8 cellular contexts compared by ENCODE assay signal in the genomic region with DNA sequence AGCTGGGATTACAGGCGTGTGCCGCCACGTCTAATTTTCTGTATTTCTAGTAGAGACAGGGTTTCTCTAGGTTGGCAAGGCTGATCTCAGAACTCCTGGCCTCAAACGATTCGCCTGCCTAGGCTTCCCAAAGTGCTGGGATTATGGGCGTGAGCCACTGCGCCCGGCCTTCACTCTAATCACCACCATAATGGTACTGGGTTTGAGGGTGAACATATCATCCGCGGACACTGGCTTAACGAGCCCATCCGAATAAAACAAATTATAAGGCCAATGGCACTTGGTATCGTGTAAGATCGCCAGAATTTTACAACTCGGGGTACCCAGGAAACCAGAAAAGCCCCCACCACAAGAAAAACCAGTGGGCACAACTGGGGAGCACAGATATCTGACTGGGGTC. TPM values are rescaled to one million over a fixed set of nuclear protein-coding genes. Genes with fewer than 3 reads are reported as not detected.
DNase-seq lines count a peak whose midpoint lies in the region; ATAC-seq and TF ChIP-seq lines count a peak whose summit lies in the region.

No MANE protein-coding gene starts in this region.

- H3K4me1 ChIP-seq in HUES48 (ENCODE audit: control insufficient read depth, insufficient read depth, low read length) (no peaks in the 10 kb centered on the region), colonic mucosa (no peaks in the 10 kb centered on the region)

- H3K27ac ChIP-seq in HUES48 (ENCODE audit: low read depth, low read length) (peak overlapping the region; percentile 64), colonic mucosa (no peak overlapping the region)

- peaks cover 25% of the 10 kb centered on the region for H3K36me3 ChIP-seq in HUES48 (ENCODE audit: control insufficient read depth, insufficient read depth, low read length)
- H3K36me3 ChIP-seq in colonic mucosa: no peaks in the 10 kb centered on the region

- H3K9me3 ChIP-seq in HUES48 (ENCODE audit: control insufficient read depth, insufficient read depth, low read length): no peaks in the 10 kb centered on the region
- no peaks in the 10 kb centered on the region for H3K9me3 ChIP-seq in colonic mucosa

- H3K4me3 ChIP-seq in AG09309 (ENCODE audit: control insufficient read depth, low read depth, low read length) (peak overlapping the region; percentile 100), HUES48 (ENCODE audit: low read depth, low read length) (peak overlapping the region; percentile 99), colonic mucosa (peak overlapping the region; percentile 77)

- peak overlapping the region; percentile 81 for H3K9ac ChIP-seq in HUES48 (ENCODE audit: low read depth, low read length)
- peak overlapping the region; percentile 88 to 97 for H3K9ac ChIP-seq in colonic mucosa (ENCODE audit: low read depth in 2 of 2, low read length in 2 of 2)

- H3K4me1 Mint-ChIP-seq in mesothelial cell of epicardium: peaks cover 18% of the 10 kb centered on the region

- intact Hi-C loops in colonic mucosa (cut with DNase I): loop anchor here (10.0 kb wide), 1 partner anchor 47 kb away; a partner anchor contains a TSS

- H3K4me3 Mint-ChIP-seq in mesothelial cell of epicardium: peak overlapping the region; percentile 93

- H3K9me3 Mint-ChIP-seq in mesothelial cell of epicardium: peaks cover 18% of the 10 kb centered on the region

- H3K27ac Mint-ChIP-seq in mesothelial cell of epicardium: peak overlapping the region; percentile 95

- ATAC-seq in GM18870 (IDR thresholded peaks at IDR 0.05; ENCODE audit: unreplicated experiment): no peak

- H3K36me3 Mint-ChIP-seq in mesothelial cell of epicardium: peaks cover 41% of the 10 kb centered on the region

- no peaks in the 10 kb centered on the region for H3K27me3 Mint-ChIP-seq in mesothelial cell of epicardium (ENCODE audit: low read depth)

- no peak for TF ChIP-seq CTCF in AG09309 (IDR thresholded peaks at IDR 0.05; ENCODE audit: control insufficient read depth, insufficient read depth, low read depth, low read length, missing control alignments)
- no peak for TF ChIP-seq CTCF in colonic mucosa (IDR thresholded peaks at IDR 0.05)
- no peak for TF ChIP-seq CTCF in mesothelial cell of epicardium (IDR thresholded peaks at IDR 0.05; ENCODE audit: unreplicated experiment)

- H3K27me3 ChIP-seq in HUES48 (ENCODE audit: control insufficient read depth, insufficient read depth, low read length) (no peaks in the 10 kb centered on the region), colonic mucosa (no peaks in the 10 kb centered on the region)

- DNase-seq in AG09309 (ENCODE audit: low read depth) (no peak), colonic mucosa (no peak), mesothelial cell of epicardium (ENCODE audit: low spot score in 2 of 2, unreplicated experiment in 2 of 2) (no peak), NCI-H146 treated with DMSO at 0.1 percent for 48 hours (lab: John Stamatoyannopoulos, UW; ENCODE audit: unreplicated experiment) (no peak), HuH-7 (ENCODE audit: low spot score) (no peak), mesenteric fat pad (ENCODE audit: low spot score) (no peak)

RNA-seq across cellular contexts. Expression of a gene that starts 0.6 kb away (rescaled TPM):
- total RNA-seq in colonic mucosa (1 to 10 TPM; 4.1 to 5.0 TPM), mesothelial cell of epicardium (8.0 to 9.4 TPM (median 9.3 TPM) in 3 replicates), mesenteric fat pad (2.5 TPM)

RNA-seq across cellular contexts. Expression of a gene that starts 7.1 kb away (rescaled TPM):
- 10 to 100 TPM; 41.8 to 50.7 TPM for total RNA-seq in colonic mucosa
- 83.5 to 84.9 TPM (median 84.7 TPM) in 3 replicates for total RNA-seq in mesothelial cell of epicardium
- 78.2 TPM for total RNA-seq in mesenteric fat pad

RNA-seq across cellular contexts. Expression of a gene that starts 46.7 kb away (rescaled TPM):
- total RNA-seq in colonic mucosa: under 1 TPM in 1 of 2 donors, not detected in 1; 0.74 TPM
- total RNA-seq in mesothelial cell of epicardium: 2.5 to 3.6 TPM (median 3.2 TPM) in 3 replicates
- 0.55 TPM for total RNA-seq in mesenteric fat pad

RNA-seq across cellular contexts. Expression of a gene that starts 46.9 kb away (rescaled TPM):
- total RNA-seq in colonic mucosa (1 to 10 TPM; 5.6 to 6.6 TPM), mesothelial cell of epicardium (14.4 to 14.6 TPM (median 14.4 TPM) in 3 replicates), mesenteric fat pad (5.7 TPM)

RNA-seq across cellular contexts. Expression of a gene that starts 51.2 kb away (rescaled TPM):
- 10 to 100 TPM; 26.4 to 29.8 TPM for total RNA-seq in colonic mucosa
- 30.1 to 31.3 TPM (median 31.3 TPM) in 3 replicates for total RNA-seq in mesothelial cell of epicardium
- total RNA-seq in mesenteric fat pad: 24.4 TPM
